ENCODE assay signal across 9 cellular contexts in genomic region chr19:35144600-35145436, GRCh38. TPM values are rescaled to one million over a fixed set of nuclear protein-coding genes. Genes with fewer than 3 reads are reported as not detected.
DNase-seq lines count a peak whose midpoint lies in the region; ATAC-seq and TF ChIP-seq lines count a peak whose summit lies in the region.
"Had no signal": no experiment of that assay in that cellular context is flagged by ENCODE, and none has a peak within 500 bp of the region (broad histone marks: within the 10 kb centered on the region; RNA-seq: fewer than 3 reads in every experiment).

No MANE protein-coding gene starts in this region.

- no peaks in the 10 kb centered on the region for H3K79me2 ChIP-seq in mesendoderm (ENCODE audit: control insufficient read depth, insufficient read depth, low read length)

- CTCF ChIA-PET in RWPE1 (lab: Yijun Ruan, JAX): interaction anchor here (0.8 to 1.6 kb wide), 2 partner anchors 9 to 10 kb away, joined by 3 to 8 read pairs; partner anchors contain the start of gene FXYD5

- no peak overlapping the region for H2BK120ac ChIP-seq in mesendoderm (ENCODE audit: low read depth, low read length)

- no peak overlapping the region for H3K18ac ChIP-seq in mesendoderm (ENCODE audit: low read length)

- POLR2A ChIA-PET in RWPE1 (lab: Yijun Ruan, JAX; ENCODE audit: low non-redundant PET): interaction anchor here (0.9 kb wide), 1 partner anchor 9 kb away, joined by 3 read pairs; no protein-coding TSS in a partner anchor

- no peaks in the 10 kb centered on the region for H3K36me3 ChIP-seq in mesendoderm (ENCODE audit: control insufficient read depth, insufficient read depth, low read length)

- no peak overlapping the region for H3K27ac ChIP-seq in RWPE1
- no peak overlapping the region for H3K27ac ChIP-seq in mesendoderm (ENCODE audit: low read depth, low read length)

- H4K8ac ChIP-seq in mesendoderm (ENCODE audit: low read depth, low read length): no peak overlapping the region

- no peak overlapping the region for H3K4me2 ChIP-seq in mesendoderm (ENCODE audit: low read length)

- H3K4ac ChIP-seq in mesendoderm (ENCODE audit: low read depth, low read length): no peak overlapping the region

- H3K79me1 ChIP-seq in mesendoderm (ENCODE audit: low read length): no peaks in the 10 kb centered on the region

- no peak overlapping the region for H3K56ac ChIP-seq in mesendoderm (ENCODE audit: low read length)

- no peak overlapping the region for H3K4me3 ChIP-seq in mesendoderm (ENCODE audit: low read length)

- no peak overlapping the region for H4K5ac ChIP-seq in mesendoderm (ENCODE audit: low read length)

- H3K27me3 ChIP-seq in mesendoderm (ENCODE audit: insufficient read depth, low read length, poor library complexity): peaks cover 6% of the 10 kb centered on the region

- DNase-seq in NCI-H345 (lab: John Stamatoyannopoulos, UW) (peak; percentile 24), NCI-H345 treated with DMSO at 0.1 percent for 48 hours (lab: John Stamatoyannopoulos, UW; ENCODE audit: unreplicated experiment) (no peak), RWPE1 (ENCODE audit: low spot score) (peak; percentile 91), mesendoderm (peak; percentile 93), left lobe of liver (ENCODE audit: low spot score) (no peak)
- no peak for DNase-seq in activated CD8-positive, alpha-beta memory T cell treated with anti-CD3 and anti-CD28 coated beads, Interleukin-2, amount 50 U/mL, for 48 hours
- DNase-seq: NCI-H1436; stimulated activated CD4-positive, alpha-beta T cell treated with anti-CD3 and anti-CD28 coated beads, Interleukin-2, amount 100 ng/mL, for 48 hours had no signal

- no peak overlapping the region for H3K9ac ChIP-seq in mesendoderm (ENCODE audit: low read length)

- H2BK15ac ChIP-seq in mesendoderm (replicated peaks; ENCODE audit: low read depth): no peak overlapping the region

- TF ChIP-seq CTCF in RWPE1 (conservative IDR thresholded peaks at IDR 0.05; ENCODE audit: low read depth): no peak

- no peak overlapping the region for H2BK5ac ChIP-seq in mesendoderm (ENCODE audit: low read length)

- ATAC-seq in left lobe of liver: no peak

- H2AK5ac ChIP-seq in mesendoderm (ENCODE audit: low read length): no peak overlapping the region

- H3K23ac ChIP-seq in mesendoderm (ENCODE audit: low read length): no peak overlapping the region

- no CpG with 5 or more reads among the region's 15 CpGs for WGBS in mesendoderm (ENCODE audit: extremely low coverage, insufficient coverage, low lambda C conversion rate)

- H3K4me1 ChIP-seq in mesendoderm (ENCODE audit: control insufficient read depth, low read depth, low read length): peaks cover 4% of the 10 kb centered on the region

RNA-seq across cellular contexts. Expression of gene FXYD7, which starts 1.8 kb away (rescaled TPM):
- polyA plus RNA-seq in mesendoderm (2013, experiment 1 of 2): 3.8 TPM
- polyA plus RNA-seq in mesendoderm (2013, experiment 2 of 2): 4.5 TPM
- total RNA-seq in left lobe of liver: 0.60 TPM
- polyA plus RNA-seq: AG04450 had no signal

RNA-seq across cellular contexts. Expression of gene FXYD1, which starts 6.2 kb away (rescaled TPM):
- 3.2 TPM for polyA plus RNA-seq in mesendoderm (2013, experiment 1 of 2)
- 3.1 TPM for polyA plus RNA-seq in mesendoderm (2013, experiment 2 of 2)
- 280 TPM for total RNA-seq in left lobe of liver

RNA-seq across cellular contexts. Expression of gene FXYD5, which starts 9.7 kb away (rescaled TPM):
- polyA plus RNA-seq in mesendoderm (2013, experiment 1 of 2): 130 TPM
- polyA plus RNA-seq in mesendoderm (2013, experiment 2 of 2): 134 TPM
- 7.6 TPM for total RNA-seq in left lobe of liver

RNA-seq across cellular contexts. Expression of gene LGI4, which starts 10.0 kb away (rescaled TPM):
- polyA plus RNA-seq in mesendoderm (2013, experiment 1 of 2): 0.34 TPM
- polyA plus RNA-seq in mesendoderm (2013, experiment 2 of 2): 0.49 TPM
- 1.9 TPM for total RNA-seq in left lobe of liver

RNA-seq across cellular contexts. Expression of gene FXYD3, which starts 29.2 kb away (rescaled TPM):
- 0.10 TPM for polyA plus RNA-seq in mesendoderm (2013, experiment 1 of 2)
- 0.10 TPM for polyA plus RNA-seq in mesendoderm (2013, experiment 2 of 2)
- total RNA-seq in left lobe of liver: 1.4 TPM
- polyA plus RNA-seq: AG04450 had no signal

Comparison
In these comparisons a context has a peak if more than half of its experiments do, and no peak if none do; other contexts are left out.
1. DNase-seq: peak in NCI-H345 (single experiment), RWPE1 (single experiment) and mesendoderm (single experiment); none in NCI-H345 treated with DMSO at 0.1 percent for 48 hours (single experiment), left lobe of liver (single experiment) and activated CD8-positive, alpha-beta memory T cell treated with anti-CD3 and anti-CD28 coated beads, Interleukin-2, amount 50 U/mL, for 48 hours (single experiment).